ENCODE assay signal across 12 cellular contexts in genomic region chr17:21218101-21218500, GRCh38. TPM values are rescaled to one million over a fixed set of nuclear protein-coding genes. Genes with fewer than 3 reads are reported as not detected.
DNase-seq lines count a peak whose midpoint lies in the region; ATAC-seq and TF ChIP-seq lines count a peak whose summit lies in the region.
"Had no signal": no experiment of that assay in that cellular context is flagged by ENCODE, and none has a peak within 500 bp of the region (broad histone marks: within the 10 kb centered on the region; RNA-seq: fewer than 3 reads in every experiment).

No MANE protein-coding gene starts in this region.

- H3K4me3 Mint-ChIP-seq in T-helper 2 cell treated with Interferon-gamma antibody and Interleukin-4, amounts not matched to agents 5 μg/mL and 100 μg/mL, for 36 hours = no peak overlapping the region
- H3K4me3 Mint-ChIP-seq in T-cell = no peak overlapping the region
- H3K4me3 Mint-ChIP-seq: T-helper 17 cell had no signal

- no peak overlapping the region for H3K4me3 ChIP-seq in epithelial cell of proximal tubule (ENCODE audit: low read depth, low read length)
- H3K4me3 ChIP-seq: BLaER1, ovary had no signal

- peak; percentile 8 for TF ChIP-seq CTCF in epithelial cell of proximal tubule (conservative IDR thresholded peaks at IDR 0.05; ENCODE audit: low read depth, low read length)
- no peak for TF ChIP-seq CTCF in omental fat pad (IDR thresholded peaks at IDR 0.05)

- H3K27me3 Mint-ChIP-seq in T-helper 2 cell treated with Interferon-gamma antibody and Interleukin-4, amounts not matched to agents 5 μg/mL and 100 μg/mL, for 36 hours (ENCODE audit: low read depth) = no peaks in the 10 kb centered on the region
- H3K27me3 Mint-ChIP-seq in T-cell = no peaks in the 10 kb centered on the region
- H3K27me3 Mint-ChIP-seq: T-helper 17 cell had no signal

- peak; percentile 15 for ATAC-seq in stimulated activated naive CD8-positive, alpha-beta T cell treated with anti-CD3 and anti-CD28 coated beads, Interleukin-15, Interleukin-2, amounts not matched to agents 100 U/mL and 50 U/mL, for 24 hours
- no peak for ATAC-seq in omental fat pad (ENCODE audit: low FRiP score)
- ATAC-seq in T-cell (replicated peaks in 1 of 4) = no peak
- ATAC-seq: T-helper 17 cell had no signal

- H3K4me1 Mint-ChIP-seq in T-helper 2 cell treated with Interferon-gamma antibody and Interleukin-4, amounts not matched to agents 5 μg/mL and 100 μg/mL, for 36 hours (ENCODE audit: low read depth) = peaks cover 19% of the 10 kb centered on the region
- peaks cover 20 to 29% (median 27%) of the 10 kb centered on the region in 3 donors for H3K4me1 Mint-ChIP-seq in T-cell

- POLR2A ChIA-PET in T-cell (lab: Charles Lee) = no interaction called here

- no peak overlapping the region for H3K27ac Mint-ChIP-seq in T-helper 2 cell treated with Interferon-gamma antibody and Interleukin-4, amounts not matched to agents 5 μg/mL and 100 μg/mL, for 36 hours
- no peak overlapping the region for H3K27ac Mint-ChIP-seq in T-cell
- H3K27ac Mint-ChIP-seq: T-helper 17 cell had no signal

- H3K36me3 Mint-ChIP-seq in T-helper 2 cell treated with Interferon-gamma antibody and Interleukin-4, amounts not matched to agents 5 μg/mL and 100 μg/mL, for 36 hours (ENCODE audit: low read depth) = peaks cover 6% of the 10 kb centered on the region
- peaks cover 26% of the 10 kb centered on the region for H3K36me3 Mint-ChIP-seq in T-cell

- peak; percentile 56 for DNase-seq in activated naive CD4-positive, alpha-beta T cell treated with Interleukin-2 at 50 U/mL for 16 hours
- DNase-seq in activated naive CD4-positive, alpha-beta T cell (lab: John Stamatoyannopoulos, UW) = no peak
- peak; percentile 45 for DNase-seq in T-helper 2 cell treated with Interferon-gamma antibody and Interleukin-4, amounts not matched to agents 5 μg/mL and 100 μg/mL, for 36 hours (ENCODE audit: low spot score)
- DNase-seq in epithelial cell of proximal tubule (ENCODE audit: low read depth) (no peak), omental fat pad (ENCODE audit: low spot score) (no peak), T-cell (no peak), hippocampal formation (lab: John Stamatoyannopoulos, UW) (no peak)
- peak; percentile 53 for DNase-seq in stimulated activated naive CD8-positive, alpha-beta T cell treated with anti-CD3 and anti-CD28 coated beads, Interleukin-15, Interleukin-2, amounts not matched to agents 100 U/mL and 50 U/mL, for 24 hours
- DNase-seq: NCI-H526, ovary, T-helper 17 cell had no signal

- CTCF ChIA-PET in T-cell (lab: Charles Lee) = no interaction called here

- no peaks in the 10 kb centered on the region for H3K9me3 Mint-ChIP-seq in T-helper 2 cell treated with Interferon-gamma antibody and Interleukin-4, amounts not matched to agents 5 μg/mL and 100 μg/mL, for 36 hours
- H3K9me3 Mint-ChIP-seq in T-cell = no peaks in the 10 kb centered on the region

RNA-seq across cellular contexts. Expression of gene TMEM11, which starts 4.1 kb away (rescaled TPM):
- total RNA-seq in epithelial cell of proximal tubule (34.9 and 51.2 TPM in 2 replicates), omental fat pad (10 to 100 TPM; 24.9 to 41.3 (median 34.0) TPM), T-cell (10 to 100 TPM; 12.9 to 22.9 (median 20.0) TPM)

RNA-seq across cellular contexts. Expression of gene NATD1, which starts 35.1 kb away (rescaled TPM):
- total RNA-seq in epithelial cell of proximal tubule (2.1 and 6.4 TPM in 2 replicates), omental fat pad (10 to 100 TPM in 2 of 4 donors, 1 to 10 TPM in 2; 7.5 to 19.1 (median 9.6) TPM), T-cell (10 to 100 TPM in 2 of 5 donors, 1 to 10 TPM in 3; 7.2 to 11.1 (median 9.6) TPM)

Comparison
In these comparisons a context has a peak if more than half of its experiments do, and no peak if none do; other contexts are left out.
1. DNase-seq: peak in activated naive CD4-positive, alpha-beta T cell treated with Interleukin-2 at 50 U/mL for 16 hours (single experiment), T-helper 2 cell treated with Interferon-gamma antibody and Interleukin-4, amounts not matched to agents 5 μg/mL and 100 μg/mL, for 36 hours (single experiment) and stimulated activated naive CD8-positive, alpha-beta T cell treated with anti-CD3 and anti-CD28 coated beads, Interleukin-15, Interleukin-2, amounts not matched to agents 100 U/mL and 50 U/mL, for 24 hours (single experiment); none in activated naive CD4-positive, alpha-beta T cell (0 of 4), epithelial cell of proximal tubule (single experiment), omental fat pad (single experiment), T-cell (0 of 34) and hippocampal formation (0 of 2).